In the genomic region with DNA sequence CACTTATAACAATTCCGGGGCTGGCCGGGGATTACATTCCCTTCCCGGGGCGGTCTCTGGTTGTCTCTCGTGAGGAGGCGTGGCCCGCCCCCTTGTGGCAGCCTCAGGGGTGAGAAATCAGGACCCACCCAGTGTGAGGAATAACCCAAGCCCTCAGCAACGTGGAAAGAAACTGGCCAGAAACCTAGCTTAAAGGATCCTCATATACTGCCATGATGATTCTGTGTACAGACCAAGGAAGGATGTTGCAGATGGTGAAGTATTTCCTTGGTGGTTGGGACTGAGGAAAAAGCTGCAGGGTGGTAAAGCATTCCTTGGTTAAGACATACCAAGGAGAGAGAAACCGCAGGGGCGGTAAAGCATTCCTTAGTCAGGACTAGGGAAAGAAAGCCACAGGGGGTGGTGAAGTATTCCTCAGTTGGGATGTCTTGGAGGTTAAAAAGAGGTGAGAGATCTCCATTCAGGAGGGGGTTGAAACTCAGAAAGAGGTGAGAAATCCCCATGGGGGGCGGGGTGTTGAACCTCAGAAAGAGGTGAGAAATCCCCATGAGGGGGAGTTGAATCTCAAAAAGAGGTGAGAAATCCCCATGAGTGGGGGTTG, we compare ENCODE assay signal across 8 cellular contexts.
DNase-seq lines count a peak whose midpoint lies in the region; ATAC-seq and TF ChIP-seq lines count a peak whose summit lies in the region.

No MANE protein-coding gene starts in this region.

- peaks cover 16% of the 10 kb centered on the region for H3K4me1 Mint-ChIP-seq in T-helper 1 cell treated with Interleukin-12 subunit alpha and Interleukin-12 subunit beta and Interleukin-4 antibody, amounts not matched to agents 30 μg/mL and 1 μg/mL, for 36 hours (ENCODE audit: low read depth)

- in situ Hi-C loops in Panc1 (cut with HindIII; ENCODE audit: low pct_unique_long_range_greater_than_20kb, low sequenced_read_pairs) = no loop called here

- 52 to 55% methylated on average over 11 of the region's 11 CpGs for WGBS in heart right ventricle, 2 donors

- no TSS peak for BruUV-seq in Panc1 (replicated peaks; lab: Mats Ljungman, UMichigan)

- CTCF ChIA-PET in Panc1 (lab: Charles Lee) = interaction anchor here (0.6 kb wide), 1 partner anchor 919 kb away, joined by 6 read pairs; no protein-coding TSS in a partner anchor

- TF ChIP-seq CTCF in Panc1 (IDR thresholded peaks at IDR 0.05) (peak; percentile 47), heart right ventricle (IDR thresholded peaks at IDR 0.05) (peak in 7 of 9 donors; percentile 31 to 50 (median 34)), mucosa of descending colon (IDR thresholded peaks at IDR 0.05) (no peak), foreskin keratinocyte (conservative IDR thresholded peaks at IDR 0.05) (no peak)

- H3K9me3 Mint-ChIP-seq in T-helper 1 cell treated with Interleukin-12 subunit alpha and Interleukin-12 subunit beta and Interleukin-4 antibody, amounts not matched to agents 30 μg/mL and 1 μg/mL, for 36 hours = peaks cover 3% of the 10 kb centered on the region

- peak overlapping the region; percentile 33 for H3K27ac Mint-ChIP-seq in T-helper 1 cell treated with Interleukin-12 subunit alpha and Interleukin-12 subunit beta and Interleukin-4 antibody, amounts not matched to agents 30 μg/mL and 1 μg/mL, for 36 hours

- ATAC-seq in Panc1 = no peak
- ATAC-seq in heart right ventricle = no peak
- ATAC-seq in mucosa of descending colon = no peak
- no peak for ATAC-seq in foreskin keratinocyte

- H3K9me3 ChIP-seq in Panc1 (ENCODE audit: control insufficient read depth, insufficient read depth, low read depth, low read length) = no peaks in the 10 kb centered on the region
- no peaks in the 10 kb centered on the region for H3K9me3 ChIP-seq in heart right ventricle
- no peaks in the 10 kb centered on the region for H3K9me3 ChIP-seq in mucosa of descending colon

- H3K4me1 ChIP-seq in Panc1 (ENCODE audit: control insufficient read depth, insufficient read depth, low read length) (no peaks in the 10 kb centered on the region), heart right ventricle (no peaks in the 10 kb centered on the region), mucosa of descending colon (ENCODE audit: low read depth) (no peaks in the 10 kb centered on the region), foreskin keratinocyte (no peaks in the 10 kb centered on the region)

- H3K4me3 ChIP-seq in Panc1 (ENCODE audit: low read depth in 2 of 2, low read length in 2 of 2) = no peak overlapping the region
- H3K4me3 ChIP-seq in heart right ventricle = no peak overlapping the region
- H3K4me3 ChIP-seq in mucosa of descending colon = no peak overlapping the region

- H3K36me3 Mint-ChIP-seq in T-helper 1 cell treated with Interleukin-12 subunit alpha and Interleukin-12 subunit beta and Interleukin-4 antibody, amounts not matched to agents 30 μg/mL and 1 μg/mL, for 36 hours (ENCODE audit: low read depth) = peaks cover 8% of the 10 kb centered on the region

- no peaks in the 10 kb centered on the region for H3K27me3 Mint-ChIP-seq in T-helper 1 cell treated with Interleukin-12 subunit alpha and Interleukin-12 subunit beta and Interleukin-4 antibody, amounts not matched to agents 30 μg/mL and 1 μg/mL, for 36 hours (ENCODE audit: low read depth)

- no peak overlapping the region for H3K27ac ChIP-seq in Panc1 (ENCODE audit: low read length)
- H3K27ac ChIP-seq in heart right ventricle = no peak overlapping the region
- no peak overlapping the region for H3K27ac ChIP-seq in foreskin keratinocyte

- no peaks in the 10 kb centered on the region for H3K36me3 ChIP-seq in Panc1 (ENCODE audit: control insufficient read depth, insufficient read depth, low read length)
- no peaks in the 10 kb centered on the region for H3K36me3 ChIP-seq in heart right ventricle
- H3K36me3 ChIP-seq in mucosa of descending colon (ENCODE audit: low read depth) = no peaks in the 10 kb centered on the region

- intact Hi-C loops in Panc1 (cut with micrococcal nuclease; ENCODE audit: unreplicated experiment) (no loop called here), heart right ventricle (cut with DNase I) (no loop called here), mucosa of descending colon (cut with DNase I, micrococcal nuclease) (no loop called here)

- DNase-seq in T-helper 1 cell (no peak), Panc1 (ENCODE audit: low read depth, low spot score) (no peak), heart right ventricle (peak; percentile 8 to 26), mucosa of descending colon (no peak), NCI-H1092 treated with DMSO at 0.1 percent for 48 hours (lab: John Stamatoyannopoulos, UW) (no peak), foreskin keratinocyte (no peak)
- DNase-seq in stimulated activated CD4-positive, alpha-beta T cell treated with anti-CD3 and anti-CD28 coated beads, Interleukin-4, amount 100 ng/mL, for 1 hour = peak; percentile 30

- H3K4me3 Mint-ChIP-seq in T-helper 1 cell treated with Interleukin-12 subunit alpha and Interleukin-12 subunit beta and Interleukin-4 antibody, amounts not matched to agents 30 μg/mL and 1 μg/mL, for 36 hours = no peak overlapping the region

- POLR2A ChIA-PET in Panc1 (lab: Charles Lee) = no interaction called here

- H3K27me3 ChIP-seq in Panc1 (ENCODE audit: control insufficient read depth, insufficient read depth, low read length) (no peaks in the 10 kb centered on the region), heart right ventricle (no peaks in the 10 kb centered on the region), foreskin keratinocyte (no peaks in the 10 kb centered on the region)

Comparison
In these comparisons a context has a peak if more than half of its experiments do, and no peak if none do; other contexts are left out.
1. DNase-seq: peak in heart right ventricle (2 of 2) and stimulated activated CD4-positive, alpha-beta T cell treated with anti-CD3 and anti-CD28 coated beads, Interleukin-4, amount 100 ng/mL, for 1 hour (single experiment); none in T-helper 1 cell (0 of 5), Panc1 (single experiment), mucosa of descending colon (0 of 3), NCI-H1092 treated with DMSO at 0.1 percent for 48 hours (single experiment) and foreskin keratinocyte (0 of 2).
2. CTCF ChIP-seq: peak in Panc1 (single experiment) and heart right ventricle (7 of 9); none in mucosa of descending colon (single experiment) and foreskin keratinocyte (single experiment).